Comparison of ENCODE assay signal across 17 cellular contexts in genomic region chr20:23581833-23582232, GRCh38. TPM values are rescaled to one million over a fixed set of nuclear protein-coding genes. Genes with fewer than 3 reads are reported as not detected.
"Had no signal": no experiment of that assay in that cellular context is flagged by ENCODE, and none has a peak within 500 bp of the region (broad histone marks: within the 10 kb centered on the region; RNA-seq: fewer than 3 reads in every experiment).

No MANE protein-coding gene starts in this region.

RNA-seq across cellular contexts. Expression of gene CST9L, which starts 13.5 kb away (rescaled TPM):
- total RNA-seq: fibroblast of lung; frontal cortex; glomerular endothelial cell; heart left ventricle; left ventricle myocardium inferior; lung; mesenteric fat pad; mononuclear cell; naive thymus-derived CD8-positive, alpha-beta T cell; osteocyte; pulmonary artery endothelial cell; sciatic nerve; skeletal muscle tissue; spleen; temporal lobe; upper lobe of right lung; vagina had no signal

RNA-seq across cellular contexts. Expression of gene CST9, which starts 23.9 kb away (rescaled TPM):
- total RNA-seq: fibroblast of lung; frontal cortex; glomerular endothelial cell; heart left ventricle; left ventricle myocardium inferior; lung; mesenteric fat pad; mononuclear cell; naive thymus-derived CD8-positive, alpha-beta T cell; osteocyte; pulmonary artery endothelial cell; sciatic nerve; skeletal muscle tissue; spleen; temporal lobe; upper lobe of right lung; vagina had no signal
